Comparison of ENCODE assay signal across 8 cellular contexts in the genomic region with DNA sequence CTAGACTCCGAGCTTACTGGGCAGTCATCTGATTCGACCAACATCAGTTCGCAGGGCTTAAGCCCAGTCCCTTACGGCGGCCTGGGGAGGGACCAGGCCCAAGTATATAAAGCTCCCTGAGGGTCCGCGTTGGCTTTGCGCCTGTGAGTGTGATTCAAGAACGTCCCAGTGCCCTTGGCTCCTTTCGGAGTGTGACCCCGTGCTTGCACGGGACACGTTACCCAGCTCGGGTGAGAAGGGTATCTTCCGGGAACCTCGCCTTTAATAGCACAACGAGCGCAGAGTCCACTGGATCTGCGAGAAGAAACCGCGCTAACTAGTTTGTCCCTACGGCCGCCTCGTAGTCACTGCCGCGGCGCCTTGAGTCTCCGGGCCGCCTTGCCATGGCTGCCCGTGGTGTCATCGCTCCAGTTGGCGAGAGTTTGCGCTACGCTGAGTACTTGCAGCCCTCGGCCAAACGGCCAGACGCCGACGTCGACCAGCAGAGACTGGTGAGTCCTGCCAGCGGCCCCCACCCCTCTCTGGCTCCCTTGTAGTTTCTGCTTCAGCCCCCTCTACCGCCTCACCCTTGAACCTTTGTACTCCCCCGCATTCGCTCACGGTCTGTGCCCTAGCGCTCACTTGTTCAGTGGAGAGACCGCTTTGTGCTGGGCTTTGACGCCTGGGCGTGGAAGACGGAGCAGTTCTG. TPM values are rescaled to one million over a fixed set of nuclear protein-coding genes. Genes with fewer than 3 reads are reported as not detected.
A peak's percentile ranks its signal among the peaks of the same experiment; 100 is the strongest.
DNase-seq lines count a peak whose midpoint lies in the region; ATAC-seq, FAIRE-seq and TF ChIP-seq lines count a peak whose summit lies in the region.

TSS of gene DNAJC15 (plus strand) at position 343 of the 688 bp plus-strand sequence. CDS start at position 384, 41 bp downstream.

- 35% methylated on average over 30 of the region's 50 CpGs for WGBS in SK-N-SH (ENCODE audit: low lambda C conversion rate)
- WGBS in pancreas, 2 donors: 1 to 2% methylated on average over 50 of the region's 50 CpGs
- WGBS in thymus: 7% methylated on average over 50 of the region's 50 CpGs

- H3K4me1 ChIP-seq in SK-N-SH (ENCODE audit: control insufficient read depth in 1 of 2, insufficient read depth in 2 of 2, low read depth in 1 of 2, low read length in 1 of 2) (peaks cover 0 to 8% of the 10 kb centered on the region in 2 experiments; a peak in 2 of 4 replicates), pancreas (peaks cover 0 to 16% (median 5%) of the 10 kb centered on the region in 3 donors), thymus (ENCODE audit: control insufficient read depth, insufficient read depth, low read length) (peaks cover 8% of the 10 kb centered on the region)

- TF ChIP-seq RAD21 in SK-N-SH (IDR thresholded peaks at IDR 0.05; ENCODE audit: low read length): no peak; the same call in 1 of the 2 replicates

- no peaks in the 10 kb centered on the region for H3K9me2 ChIP-seq in SK-N-SH

- CTCF ChIA-PET in SK-N-SH (lab: Yijun Ruan, JAX): interaction anchor here (0.8 to 1.7 kb wide), 7 partner anchors 9 to 826 kb away, joined by 3 to 9 read pairs (median 4); no protein-coding TSS in a partner anchor

- H3K4me1 Mint-ChIP-seq in activated naive CD8-positive, alpha-beta T cell (ENCODE audit: low read depth): peaks cover 35% of the 10 kb centered on the region

- H3K27ac ChIP-seq in SK-N-SH (ENCODE audit: low read depth in 2 of 2, low read length in 1 of 2): peak within 1 kb of the TSS; percentile 35 to 81
- peak within 1 kb of the TSS; percentile 43 to 79 (median 64) for H3K27ac ChIP-seq in pancreas
- peak within 1 kb of the TSS; percentile 85 for H3K27ac ChIP-seq in thymus (ENCODE audit: low read depth)

- H3K27me3 ChIP-seq in SK-N-SH (ENCODE audit: insufficient read depth) (no peaks in the 10 kb centered on the region), pancreas (no peaks in the 10 kb centered on the region), thymus (ENCODE audit: control insufficient read depth, insufficient read depth) (no peaks in the 10 kb centered on the region)

- TF ChIP-seq EP300 in SK-N-SH (IDR thresholded peaks at IDR 0.05; ENCODE audit: borderline replicate concordance in 1 of 2, low read depth in 1 of 2, low read length in 1 of 2): no peak; a peak in 1 of 4 replicates

- no peaks in the 10 kb centered on the region for H4K20me1 ChIP-seq in SK-N-SH (ENCODE audit: insufficient read depth)

- no peaks in the 10 kb centered on the region for H3F3A ChIP-seq in SK-N-SH (replicated peaks; ENCODE audit: insufficient read depth)

- H3K4me2 ChIP-seq in SK-N-SH: peak within 1 kb of the TSS; percentile 71

- H3K79me2 ChIP-seq in SK-N-SH (ENCODE audit: insufficient read depth): peaks cover 30% of the 10 kb centered on the region

- peak; percentile 90 for FAIRE-seq in GM19239 (lab: Jason Lieb, UNC)
- no peak for FAIRE-seq in pancreas (lab: Jason Lieb, UNC)

- TF ChIP-seq CTCF in AG09309 (IDR thresholded peaks at IDR 0.05; ENCODE audit: control insufficient read depth, insufficient read depth, low read depth, low read length, missing control alignments): peak; percentile 5
- TF ChIP-seq CTCF in SK-N-SH (IDR thresholded peaks at IDR 0.05): peak; percentile 23
- TF ChIP-seq CTCF in pancreas (IDR thresholded peaks at IDR 0.05): no peak

- peaks cover 0 to 8% of the 10 kb centered on the region in 2 experiments for H3K36me3 ChIP-seq in SK-N-SH (replicated peaks in 1 of 2; ENCODE audit: control insufficient read depth in 1 of 2, insufficient read depth in 2 of 2, low read length in 1 of 2)
- H3K36me3 ChIP-seq in pancreas: no peaks in the 10 kb centered on the region
- H3K36me3 ChIP-seq in thymus (ENCODE audit: control insufficient read depth, insufficient read depth): no peaks in the 10 kb centered on the region

- H3K27me3 Mint-ChIP-seq in activated naive CD8-positive, alpha-beta T cell: no peaks in the 10 kb centered on the region

- H3K4me3 ChIP-seq in AG09309 (ENCODE audit: control insufficient read depth, low read depth, low read length) (peak within 1 kb of the TSS; percentile 65), SK-N-SH (ENCODE audit: low read depth in 2 of 2, low read length in 1 of 2) (peak within 1 kb of the TSS; percentile 64 to 67), pancreas (peak within 1 kb of the TSS; percentile 40 to 75 (median 59)), thymus (ENCODE audit: low read length) (peak within 1 kb of the TSS; percentile 77)

- peak within 1 kb of the TSS; percentile 64 for H3K9ac ChIP-seq in SK-N-SH

- H3K9me3 ChIP-seq in SK-N-SH (no peaks in the 10 kb centered on the region), pancreas (no peaks in the 10 kb centered on the region), thymus (ENCODE audit: control insufficient read depth) (no peaks in the 10 kb centered on the region)

- ATAC-seq in HG03442 (IDR thresholded peaks at IDR 0.05; ENCODE audit: unreplicated experiment) (peak; percentile 84), Right ventricle myocardium inferior (peak; percentile 96), pancreas (peak; percentile 93 to 98 (median 95))

- H3K27ac Mint-ChIP-seq in activated naive CD8-positive, alpha-beta T cell: peak within 1 kb of the TSS; percentile 99

- DNase-seq in AG09309 (ENCODE audit: low read depth) (no peak), GM19239 (ENCODE audit: insufficient read length, low spot score) (peak; percentile 54), SK-N-SH (peak; percentile 80), Right ventricle myocardium inferior (ENCODE audit: missing footprints) (peak; percentile 92), pancreas (peak; percentile 76 to 91 (median 79))

- POLR2A ChIA-PET in SK-N-SH (lab: Yijun Ruan, JAX): no interaction called here

- H3K36me3 Mint-ChIP-seq in activated naive CD8-positive, alpha-beta T cell: peaks cover 7% of the 10 kb centered on the region

- no peaks in the 10 kb centered on the region for H3K9me3 Mint-ChIP-seq in activated naive CD8-positive, alpha-beta T cell (ENCODE audit: low read depth)

- H2AFZ ChIP-seq in SK-N-SH (ENCODE audit: low read depth): peak within 1 kb of the TSS; percentile 94

- intact Hi-C loops in Right ventricle myocardium inferior (cut with DNase I) (loop anchor here (5.0 kb wide), 1 partner anchor 51 kb away; no protein-coding TSS in a partner anchor), pancreas (cut with DNase I) (no loop called here)

- peak within 1 kb of the TSS; percentile 99 for H3K4me3 Mint-ChIP-seq in activated naive CD8-positive, alpha-beta T cell

TF ChIP-seq in SK-N-SH, 30 proteins besides CTCF, POLR2A, EP300 and RAD21 (continues in another document):
- TF ChIP-seq IRF3 (IDR thresholded peaks at IDR 0.05; ENCODE audit: low read depth, low read length) (no peak), MXI1 (IDR thresholded peaks at IDR 0.05; ENCODE audit: low read depth, low read length) (no peak), FOXM1 (IDR thresholded peaks at IDR 0.05; ENCODE audit: low read depth) (no peak), TAF1 (IDR thresholded peaks at IDR 0.05; ENCODE audit: borderline replicate concordance, low read depth, low read length) (peak; percentile 69; the same call in 1 of the 2 replicates), ELF1 (IDR thresholded peaks at IDR 0.05) (peak; percentile 34; the same call in 1 of the 2 replicates), POLR2AphosphoS5 (IDR thresholded peaks at IDR 0.05; ENCODE audit: low read depth, low read length) (peak; percentile 80), RCOR1 (IDR thresholded peaks at IDR 0.05; ENCODE audit: low read length) (no peak), PBX3 (IDR thresholded peaks at IDR 0.05) (no peak)
- TF ChIP-seq, protein P1, sequence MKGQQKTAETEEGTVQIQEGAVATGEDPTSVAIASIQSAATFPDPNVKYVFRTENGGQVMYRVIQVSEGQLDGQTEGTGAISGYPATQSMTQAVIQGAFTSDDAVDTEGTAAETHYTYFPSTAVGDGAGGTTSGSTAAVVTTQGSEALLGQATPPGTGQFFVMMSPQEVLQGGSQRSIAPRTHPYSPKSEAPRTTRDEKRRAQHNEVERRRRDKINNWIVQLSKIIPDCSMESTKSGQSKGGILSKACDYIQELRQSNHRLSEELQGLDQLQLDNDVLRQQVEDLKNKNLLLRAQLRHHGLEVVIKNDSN (IDR thresholded peaks at IDR 0.05; ENCODE audit: borderline replicate concordance, low read depth): no peak
- TF ChIP-seq, protein P2, sequence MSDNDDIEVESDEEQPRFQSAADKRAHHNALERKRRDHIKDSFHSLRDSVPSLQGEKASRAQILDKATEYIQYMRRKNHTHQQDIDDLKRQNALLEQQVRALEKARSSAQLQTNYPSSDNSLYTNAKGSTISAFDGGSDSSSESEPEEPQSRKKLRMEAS (IDR thresholded peaks at IDR 0.05; ENCODE audit: low read depth): peak; percentile 78

RNA-seq across cellular contexts. Expression of gene DNAJC15, which starts in this region (rescaled TPM):
- polyA plus RNA-seq in SK-N-SH (2012; rRNA removed) (13.6 and 18.4 TPM in 2 replicates), pancreas (10 to 100 TPM in 1 of 2 donors, 1 to 10 TPM in 1; 5.2 to 10.2 TPM), thymus (20.6 TPM)
- polyA plus RNA-seq in SK-N-SH (2012; cell fraction: cytosol; rRNA removed): 17.4 and 17.6 TPM in 2 replicates
- 6.2 and 6.7 TPM in 2 replicates for polyA plus RNA-seq in SK-N-SH (2012; cell fraction: nucleus; rRNA removed)
- total RNA-seq in Right ventricle myocardium inferior (35.6 TPM), pancreas (1 to 10 TPM; 5.2 to 9.6 (median 6.8) TPM)

Comparison
In these comparisons a context has a peak if more than half of its experiments do, and no peak if none do; other contexts are left out.
1. CTCF ChIP-seq: peak in AG09309 (single experiment) and SK-N-SH (single experiment); none in pancreas (0 of 4).
2. Peak in every context shown above with its lines, with median percentiles within 50 percentile points of each other: H3K4me3 ChIP-seq, ATAC-seq and H3K27ac ChIP-seq.